10 cellular contexts compared by ENCODE assay signal in the genomic region with DNA sequence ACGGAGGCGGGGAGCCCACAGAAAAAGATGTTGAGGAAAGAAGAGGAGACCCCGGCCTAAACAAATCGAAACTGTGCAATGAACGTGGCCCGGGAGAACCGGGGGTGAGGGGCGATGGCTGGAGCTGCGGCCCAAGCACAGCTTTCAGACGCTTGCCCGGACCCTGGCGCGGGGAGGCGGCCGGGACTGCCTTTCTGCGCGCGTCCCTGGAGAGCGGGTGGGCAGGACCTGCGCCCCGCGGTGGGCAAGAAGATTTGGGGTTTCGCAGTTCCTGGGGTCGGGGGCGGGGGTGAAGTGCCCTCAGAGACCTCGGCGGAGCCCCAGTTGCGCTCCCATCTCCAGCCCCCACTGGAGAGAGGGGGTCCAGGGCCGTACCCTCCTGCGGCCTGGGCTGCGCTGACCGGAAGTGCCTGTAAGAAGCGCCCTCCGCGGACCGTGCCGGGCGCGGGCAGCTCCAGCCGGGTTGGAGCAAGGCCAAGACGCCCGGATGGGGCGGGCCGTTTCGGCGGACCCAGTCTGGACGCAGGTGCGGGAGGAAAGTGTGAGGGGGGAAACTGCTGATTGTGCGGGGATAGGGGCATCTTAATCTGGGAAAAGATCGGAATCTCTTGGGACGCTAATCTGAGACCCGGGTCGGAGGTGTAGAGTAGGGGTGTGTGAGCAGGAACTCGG. TPM values are rescaled to one million over a fixed set of nuclear protein-coding genes. Genes with fewer than 3 reads are reported as not detected.
DNase-seq lines count a peak whose midpoint lies in the region; ATAC-seq and TF ChIP-seq lines count a peak whose summit lies in the region.
"Had no signal": no experiment of that assay in that cellular context is flagged by ENCODE, and none has a peak within 500 bp of the region (broad histone marks: within the 10 kb centered on the region; RNA-seq: fewer than 3 reads in every experiment).

No MANE protein-coding gene starts in this region.

- H3K9me3 ChIP-seq in breast epithelium = no peaks in the 10 kb centered on the region
- H3K9me3 ChIP-seq in mesenchymal stem cell (ENCODE audit: control insufficient read depth, low read length) = no peaks in the 10 kb centered on the region
- H3K9me3 ChIP-seq in tibial artery = no peaks in the 10 kb centered on the region
- no peaks in the 10 kb centered on the region for H3K9me3 ChIP-seq in PC-9 (ENCODE audit: insufficient read depth, low read depth)

- no peak overlapping the region for H3K14ac ChIP-seq in mesenchymal stem cell (ENCODE audit: low read length in 2 of 2)

- no peaks in the 10 kb centered on the region for H3K9me3 Mint-ChIP-seq in activated naive CD4-positive, alpha-beta T cell treated with anti-CD3 and anti-CD28 coated beads for 36 hours
- H3K9me3 Mint-ChIP-seq in activated naive CD4-positive, alpha-beta T cell treated with anti-CD3 and anti-CD28 coated beads, Interleukin-2, amount 50 U/mL, for 72 hours = no peaks in the 10 kb centered on the region

- H3K4me3 Mint-ChIP-seq in activated naive CD4-positive, alpha-beta T cell treated with anti-CD3 and anti-CD28 coated beads for 36 hours = peak overlapping the region; percentile 34

- H2BK15ac ChIP-seq in mesenchymal stem cell (ENCODE audit: low read depth, poor library complexity, severe bottlenecking) = no peak overlapping the region

- H3K79me2 ChIP-seq in PC-9 (ENCODE audit: low read depth) = no peaks in the 10 kb centered on the region

- no peak for TF ChIP-seq POLR2A in breast epithelium (IDR thresholded peaks at IDR 0.05)

- DNase-seq in activated naive CD4-positive, alpha-beta T cell treated with anti-CD3 and anti-CD28 coated beads for 36 hours = no peak
- no peak for DNase-seq in activated naive CD4-positive, alpha-beta T cell treated with anti-CD3 and anti-CD28 coated beads, Interleukin-2, amount 50 U/mL, for 72 hours (ENCODE audit: low spot score in 2 of 2)
- DNase-seq in breast epithelium (ENCODE audit: low spot score in 2 of 2) (no peak), mesenchymal stem cell (no peak), tibial artery (no peak), PC-9 (no peak)
- DNase-seq in NK-92 treated with Interleukin-12 subunit alpha and Interleukin-12 subunit beta, amount 100 ng/mL, for 24 hours (lab: John Stamatoyannopoulos, UW) = no peak
- DNase-seq: NCI-H510A had no signal

- no peak overlapping the region for H4K8ac ChIP-seq in mesenchymal stem cell (ENCODE audit: low read length)

- peak overlapping the region; percentile 55 to 80 (median 57) for H3K4me3 ChIP-seq in breast epithelium
- peak overlapping the region in 1 of 2 experiments; percentile 81 for H3K4me3 ChIP-seq in mesenchymal stem cell (ENCODE audit: insufficient read depth in 1 of 2, low read depth in 1 of 2, low read length in 2 of 2)
- H3K4me3 ChIP-seq in tibial artery = peak overlapping the region; percentile 39 to 54
- no peak overlapping the region for H3K4me3 ChIP-seq in PC-9

- H2AK5ac ChIP-seq in mesenchymal stem cell (ENCODE audit: low read length, severe bottlenecking) = no peak overlapping the region

- H3K27me3 ChIP-seq in breast epithelium (peaks cover 0 to 88% of the 10 kb centered on the region in 2 donors), mesenchymal stem cell (ENCODE audit: control insufficient read depth in 1 of 2, insufficient read depth in 1 of 2, low read length in 2 of 2) (peaks cover 0 to 99% of the 10 kb centered on the region in 2 experiments), tibial artery (peaks cover 0 to 95% of the 10 kb centered on the region in 2 donors), PC-9 (ENCODE audit: insufficient read depth, low read depth) (peaks cover 99% of the 10 kb centered on the region)

- H3K36me3 ChIP-seq in breast epithelium (no peaks in the 10 kb centered on the region), mesenchymal stem cell (ENCODE audit: control insufficient read depth in 1 of 2, insufficient read depth in 2 of 2, low read depth in 1 of 2, low read length in 2 of 2) (peaks cover 0 to 9% of the 10 kb centered on the region in 2 experiments), tibial artery (no peaks in the 10 kb centered on the region), PC-9 (ENCODE audit: low read depth) (no peaks in the 10 kb centered on the region)

- under 1% methylated on average over 49 of the region's 54 CpGs for WGBS in mesenchymal stem cell

- H3K79me1 ChIP-seq in mesenchymal stem cell (replicated peaks; ENCODE audit: low read length, poor library complexity, severe bottlenecking) = no peaks in the 10 kb centered on the region

- H3K27ac ChIP-seq in breast epithelium = no peak overlapping the region
- H3K27ac ChIP-seq in mesenchymal stem cell (ENCODE audit: low read length, poor library complexity, severe bottlenecking) = no peak overlapping the region
- H3K27ac ChIP-seq in tibial artery = no peak overlapping the region
- no peak overlapping the region for H3K27ac ChIP-seq in PC-9

- intact Hi-C loops in activated naive CD4-positive, alpha-beta T cell treated with anti-CD3 and anti-CD28 coated beads for 36 hours (cut with micrococcal nuclease) = loop anchor here (2.0 kb wide), 1 partner anchor 19 kb away; no protein-coding TSS in a partner anchor
- intact Hi-C loops in breast epithelium (cut with DNase I; ENCODE audit: low total_unique reads) = no loop called here
- intact Hi-C loops in tibial artery (cut with DNase I; ENCODE audit: low total_unique reads) = no loop called here
- intact Hi-C loops in PC-9 (cut with micrococcal nuclease; ENCODE audit: unreplicated experiment) = no loop called here

- H3K27ac Mint-ChIP-seq in activated naive CD4-positive, alpha-beta T cell treated with anti-CD3 and anti-CD28 coated beads for 36 hours = no peak overlapping the region
- H3K27ac Mint-ChIP-seq in activated naive CD4-positive, alpha-beta T cell treated with anti-CD3 and anti-CD28 coated beads, Interleukin-2, amount 50 U/mL, for 72 hours = no peak overlapping the region

- H3K4ac ChIP-seq in mesenchymal stem cell (ENCODE audit: low read depth in 1 of 2, low read length in 2 of 2) = no peak overlapping the region

- no peak for TF ChIP-seq CTCF in breast epithelium (IDR thresholded peaks at IDR 0.05)
- TF ChIP-seq CTCF in tibial artery (IDR thresholded peaks at IDR 0.05) = no peak
- no peak for TF ChIP-seq CTCF in PC-9 (conservative IDR thresholded peaks at IDR 0.05)

- no peaks in the 10 kb centered on the region for H3K36me3 Mint-ChIP-seq in activated naive CD4-positive, alpha-beta T cell treated with anti-CD3 and anti-CD28 coated beads for 36 hours (ENCODE audit: low read depth)
- H3K36me3 Mint-ChIP-seq in activated naive CD4-positive, alpha-beta T cell treated with anti-CD3 and anti-CD28 coated beads, Interleukin-2, amount 50 U/mL, for 72 hours = peaks cover 0 to 13% of the 10 kb centered on the region in 2 donors

- H3K4me1 Mint-ChIP-seq in activated naive CD4-positive, alpha-beta T cell treated with anti-CD3 and anti-CD28 coated beads for 36 hours (ENCODE audit: low read depth) = peaks cover 11% of the 10 kb centered on the region

- H3K27me3 Mint-ChIP-seq in activated naive CD4-positive, alpha-beta T cell treated with anti-CD3 and anti-CD28 coated beads for 36 hours (ENCODE audit: low read depth) = peaks cover 85% of the 10 kb centered on the region

- no peaks in the 10 kb centered on the region for H3F3A ChIP-seq in PC-9 (ENCODE audit: insufficient read depth, low read depth)

- peak overlapping the region; percentile 31 for H3K4me2 ChIP-seq in mesenchymal stem cell (ENCODE audit: low read length, poor library complexity, severe bottlenecking)
- H3K4me2 ChIP-seq in PC-9 = no peak overlapping the region

- H3K23ac ChIP-seq in mesenchymal stem cell (ENCODE audit: low read length in 2 of 2) = no peak overlapping the region

- CTCF ChIA-PET in activated naive CD4-positive, alpha-beta T cell treated with anti-CD3 and anti-CD28 coated beads for 36 hours (lab: Charles Lee) = no interaction called here
- CTCF ChIA-PET in PC-9 (lab: Charles Lee) = no interaction called here

- no TSS peak for BruUV-seq in PC-9 (replicated peaks; lab: Mats Ljungman, UMichigan)

- peaks cover 0 to 3% of the 10 kb centered on the region in 2 donors for H3K4me1 ChIP-seq in breast epithelium
- peaks cover 12% of the 10 kb centered on the region for H3K4me1 ChIP-seq in mesenchymal stem cell (ENCODE audit: control insufficient read depth, insufficient read depth, low read depth, low read length)
- peaks cover 0 to 21% (median 17%) of the 10 kb centered on the region in 4 donors for H3K4me1 ChIP-seq in tibial artery
- no peaks in the 10 kb centered on the region for H3K4me1 ChIP-seq in PC-9 (replicated peaks; ENCODE audit: insufficient read depth)

- H4K20me1 ChIP-seq in PC-9 (ENCODE audit: insufficient read depth) = no peaks in the 10 kb centered on the region

- no peak overlapping the region for H4K91ac ChIP-seq in mesenchymal stem cell (ENCODE audit: low read length)

- H2AFZ ChIP-seq in mesenchymal stem cell (ENCODE audit: low read depth, low read length) (no peak overlapping the region), PC-9 (no peak overlapping the region)

- H3K9ac ChIP-seq in mesenchymal stem cell (ENCODE audit: low read length) = peak overlapping the region; percentile 90

- POLR2A ChIA-PET in PC-9 (lab: Charles Lee; ENCODE audit: unreplicated experiment) = no interaction called here

- no peak for ATAC-seq in activated naive CD4-positive, alpha-beta T cell treated with anti-CD3 and anti-CD28 coated beads, Interleukin-2, amount 50 U/mL, for 72 hours
- ATAC-seq in HG02798 (IDR thresholded peaks at IDR 0.05; ENCODE audit: poor library complexity, unreplicated experiment) = no peak
- ATAC-seq: HCT116 had no signal

- H3K9me2 ChIP-seq in PC-9 (ENCODE audit: insufficient read depth) = no peaks in the 10 kb centered on the region

- H2BK5ac ChIP-seq in mesenchymal stem cell (ENCODE audit: low read depth, low read length, poor library complexity, severe bottlenecking) = no peak overlapping the region

- H2BK120ac ChIP-seq in mesenchymal stem cell (ENCODE audit: low read depth, low read length) = no peak overlapping the region

- H3K18ac ChIP-seq in mesenchymal stem cell (ENCODE audit: low read depth in 1 of 2, low read length in 2 of 2) = no peak overlapping the region

- no peak overlapping the region for H2BK12ac ChIP-seq in mesenchymal stem cell (ENCODE audit: low read length in 2 of 2)

RNA-seq across cellular contexts. Expression of a gene that starts 11.6 kb away (rescaled TPM):
- total RNA-seq in activated naive CD4-positive, alpha-beta T cell treated with anti-CD3 and anti-CD28 coated beads for 36 hours = not detected
- total RNA-seq in activated naive CD4-positive, alpha-beta T cell treated with anti-CD3 and anti-CD28 coated beads, Interleukin-2, amount 50 U/mL, for 72 hours = not detected
- total RNA-seq in breast epithelium = 1 to 10 TPM in 2 of 3 donors, under 1 TPM in 1; 0.29 to 6.4 (median 1.6) TPM
- not detected for polyA plus RNA-seq in mesenchymal stem cell (2013, experiment 1 of 2)
- not detected for polyA plus RNA-seq in mesenchymal stem cell (2013, experiment 2 of 2)
- not detected in 2 replicates for total RNA-seq in PC-9 (2021)
